ENCODE assay signal across 9 cellular contexts in the genomic region with DNA sequence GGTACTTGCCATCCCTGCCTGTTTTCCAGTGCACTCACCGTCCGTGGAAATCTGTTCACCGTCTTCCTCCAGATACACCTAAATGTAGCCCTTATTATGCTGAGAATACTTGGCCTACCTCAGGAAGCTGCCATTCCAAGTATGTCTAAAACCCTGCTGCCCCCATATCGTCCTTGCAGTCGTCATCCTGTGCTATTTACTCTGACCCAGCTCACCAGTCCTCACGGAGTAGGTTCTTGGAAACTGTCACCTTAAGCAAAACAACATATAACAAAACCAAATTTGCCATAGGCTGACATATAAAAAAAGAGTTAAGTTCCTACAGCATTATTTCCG. TPM values are rescaled to one million over a fixed set of nuclear protein-coding genes. Genes with fewer than 3 reads are reported as not detected.
DNase-seq lines count a peak whose midpoint lies in the region; ATAC-seq, FAIRE-seq and TF ChIP-seq lines count a peak whose summit lies in the region.
"Had no signal": no experiment of that assay in that cellular context is flagged by ENCODE, and none has a peak within 500 bp of the region (broad histone marks: within the 10 kb centered on the region; RNA-seq: fewer than 3 reads in every experiment).

No MANE protein-coding gene starts in this region.

- H3K4me1 Mint-ChIP-seq in naive thymus-derived CD4-positive, alpha-beta T cell: peaks cover 19 to 34% (median 29%) of the 10 kb centered on the region in 7 donors

- H3K27me3 ChIP-seq in BLaER1 (peaks cover 23% of the 10 kb centered on the region), HUES48 (ENCODE audit: control insufficient read depth, insufficient read depth, low read length) (peaks cover 9% of the 10 kb centered on the region), GM12878 (replicated peaks in 1 of 2; ENCODE audit: control insufficient read depth in 2 of 2, insufficient read depth in 2 of 2, low read length in 1 of 2) (no peaks in the 10 kb centered on the region), colonic mucosa (no peaks in the 10 kb centered on the region)
- no peaks in the 10 kb centered on the region for H3K27me3 ChIP-seq in naive thymus-derived CD4-positive, alpha-beta T cell (ENCODE audit: control insufficient read depth in 2 of 2, insufficient read depth in 2 of 2, low read length in 2 of 2)

- H3K4me1 ChIP-seq in BLaER1: peaks cover 25% of the 10 kb centered on the region
- H3K4me1 ChIP-seq in HUES48 (ENCODE audit: control insufficient read depth, insufficient read depth, low read length): peaks cover 34% of the 10 kb centered on the region
- H3K4me1 ChIP-seq in GM12878 (ENCODE audit: control insufficient read depth, insufficient read depth, low read length): peaks cover 7% of the 10 kb centered on the region
- H3K4me1 ChIP-seq in naive thymus-derived CD4-positive, alpha-beta T cell (ENCODE audit: control insufficient read depth in 2 of 2, insufficient read depth in 2 of 2, low read length in 2 of 2): peaks cover 12 to 17% of the 10 kb centered on the region in 2 donors
- H3K4me1 ChIP-seq in colonic mucosa: peaks cover 6% of the 10 kb centered on the region

- SMC1A ChIA-PET in GM12878 (lab: Charles Lee; ENCODE audit: uncharacterized antibody, unreplicated experiment): interaction anchor here (1.0 to 7.6 kb wide), 4 partner anchors 24 to 111 kb away, joined by 3 to 72 read pairs (median 4); no protein-coding TSS in a partner anchor

- WGBS in GM12878 (ENCODE audit: insufficient coverage, insufficient replicate concordance, low lambda C conversion rate, missing lambda C conversion rate): 18% methylated on average over 7 of the region's 7 CpGs

- peaks cover 0 to 6% (median 0%) of the 10 kb centered on the region in 5 donors for H3K27me3 Mint-ChIP-seq in naive thymus-derived CD4-positive, alpha-beta T cell

- H3K27ac ChIP-seq in BLaER1 (no peak overlapping the region), HUES48 (ENCODE audit: low read depth, low read length) (no peak overlapping the region), GM12878 (ENCODE audit: control insufficient read depth, insufficient read depth) (no peak overlapping the region), colonic mucosa (no peak overlapping the region)
- H3K27ac ChIP-seq in naive thymus-derived CD4-positive, alpha-beta T cell (ENCODE audit: low read depth, low read length): peak overlapping the region; percentile 77

- BruUV-seq in GM12878 (replicated peaks; lab: Mats Ljungman, UMichigan): no TSS peak

- H3K4me3 Mint-ChIP-seq in naive thymus-derived CD4-positive, alpha-beta T cell: peak overlapping the region; percentile 74 to 94 (median 84)

- H3K4me2 ChIP-seq in BLaER1 (peak overlapping the region; percentile 99), GM12878 (ENCODE audit: control insufficient read depth, insufficient read depth) (peak overlapping the region; percentile 96)

- H2AFZ ChIP-seq in GM12878 (ENCODE audit: control insufficient read depth, low read depth, low read length): no peak overlapping the region

- CTCF ChIA-PET in GM12878 (lab: Yijun Ruan, JAX): interaction anchor here (1.2 kb wide), 1 partner anchor 244 kb away, joined by 3 read pairs; no protein-coding TSS in a partner anchor
- CTCF ChIA-PET in naive thymus-derived CD4-positive, alpha-beta T cell (lab: Charles Lee): interaction anchor here (1.2 kb wide), 1 partner anchor 60 kb away, joined by 4 read pairs; no protein-coding TSS in a partner anchor

- TF ChIP-seq POLR2A in GM12878 (IDR thresholded peaks at IDR 0.05; ENCODE audit: low read depth, low read length): no peak

- POLR2A ChIA-PET in GM12878 (lab: Charles Lee): interaction anchor here (0.5 kb wide), 1 partner anchor 712 kb away, joined by 3 read pairs; no protein-coding TSS in a partner anchor
- POLR2A ChIA-PET in naive thymus-derived CD4-positive, alpha-beta T cell (lab: Charles Lee): interaction anchor here (1.0 to 4.9 kb wide), 7 partner anchors 19 to 98 kb away, joined by 3 to 71 read pairs (median 4); no protein-coding TSS in a partner anchor

- TF ChIP-seq CTCF in GM12878 (IDR thresholded peaks at IDR 0.05 in 2 of 3, conservative IDR thresholded peaks at IDR 0.05 in 1 of 3; ENCODE audit: control insufficient read depth in 2 of 3, extremely low read depth in 1 of 3, insufficient read depth in 1 of 3, low read depth in 3 of 3, low read length in 3 of 3) (no peak), colonic mucosa (IDR thresholded peaks at IDR 0.05) (no peak)

- in situ Hi-C loops in GM12878 (cut with MboI): no loop called here

- no peaks in the 10 kb centered on the region for H3K9me3 Mint-ChIP-seq in naive thymus-derived CD4-positive, alpha-beta T cell

- H3K9me3 ChIP-seq in BLaER1: no peaks in the 10 kb centered on the region
- H3K9me3 ChIP-seq in HUES48 (ENCODE audit: control insufficient read depth, insufficient read depth, low read length): no peaks in the 10 kb centered on the region
- no peaks in the 10 kb centered on the region for H3K9me3 ChIP-seq in GM12878 (replicated peaks; ENCODE audit: control insufficient read depth, insufficient read depth, low read length)
- H3K9me3 ChIP-seq in naive thymus-derived CD4-positive, alpha-beta T cell (ENCODE audit: control insufficient read depth in 2 of 3, low read length in 3 of 3): no peaks in the 10 kb centered on the region
- no peaks in the 10 kb centered on the region for H3K9me3 ChIP-seq in colonic mucosa

- DNase-seq in GM12878 (ENCODE audit: low read depth, low spot score) (no peak), cerebellar cortex (ENCODE audit: low spot score) (no peak), mesenteric fat pad (ENCODE audit: low spot score) (no peak), colonic mucosa (no peak)
- no peak for DNase-seq in naive thymus-derived CD4-positive, alpha-beta T cell

- no peak overlapping the region for H3K9ac ChIP-seq in BLaER1
- H3K9ac ChIP-seq in HUES48 (ENCODE audit: low read depth, low read length): no peak overlapping the region
- H3K9ac ChIP-seq in GM12878 (ENCODE audit: control insufficient read depth, insufficient read depth, low read length): no peak overlapping the region
- H3K9ac ChIP-seq in colonic mucosa (ENCODE audit: low read depth in 2 of 2, low read length in 2 of 2): peak overlapping the region in 1 of 2 donors; percentile 85

- H3K36me3 ChIP-seq in BLaER1: no peaks in the 10 kb centered on the region
- no peaks in the 10 kb centered on the region for H3K36me3 ChIP-seq in HUES48 (ENCODE audit: control insufficient read depth, insufficient read depth, low read length)
- H3K36me3 ChIP-seq in GM12878 (ENCODE audit: control insufficient read depth in 2 of 2, insufficient read depth in 2 of 2, low read length in 1 of 2): no peaks in the 10 kb centered on the region
- peaks cover 0 to 5% (median 0%) of the 10 kb centered on the region in 3 experiments for H3K36me3 ChIP-seq in naive thymus-derived CD4-positive, alpha-beta T cell (ENCODE audit: control insufficient read depth in 2 of 3, insufficient read depth in 3 of 3, low read length in 3 of 3)
- no peaks in the 10 kb centered on the region for H3K36me3 ChIP-seq in colonic mucosa

- RAD21 ChIA-PET in GM12878 (lab: Charles Lee; ENCODE audit: unreplicated experiment): no interaction called here

- FAIRE-seq in GM12878 (lab: Jason Lieb, UNC): no peak
- FAIRE-seq: colon had no signal

- H3K4me3 ChIP-seq in BLaER1: peak overlapping the region; percentile 91; the same call in 1 of the 2 replicates
- H3K4me3 ChIP-seq in HUES48 (ENCODE audit: low read depth, low read length): peak overlapping the region; percentile 98; the same call in 1 of the 2 replicates
- H3K4me3 ChIP-seq in GM12878: peak overlapping the region; percentile 72; the same call in 1 of the 2 replicates
- peak overlapping the region; percentile 63 for H3K4me3 ChIP-seq in naive thymus-derived CD4-positive, alpha-beta T cell (ENCODE audit: low read length)
- no peak overlapping the region for H3K4me3 ChIP-seq in colonic mucosa

- H3K27ac Mint-ChIP-seq in naive thymus-derived CD4-positive, alpha-beta T cell: peak overlapping the region; percentile 81 to 92 (median 88)

- intact Hi-C loops in GM12878 (cut with micrococcal nuclease; ENCODE audit: unreplicated experiment) (loop anchor here (10.0 kb wide), 1 partner anchor 400 kb away; the partner anchor contains the start of gene COMMD3), colonic mucosa (cut with DNase I) (loop anchor here (10.0 kb wide), 1 partner anchor 710 kb away; the partner anchor contains the start of gene DNAJC1)
- intact Hi-C loops in naive thymus-derived CD4-positive, alpha-beta T cell (cut with micrococcal nuclease): loop anchor here (2.0 to 10.0 kb wide), 8 partner anchors 14 to 1180 kb away; partner anchors contain the start of genes BMI1 (in 1 of the 2), DNAJC1 (in 1 of the 2), MLLT10 (in 1 of the 2) and OTUD1 (in 1 of the 2)

- TF ChIP-seq RAD21 in GM12878 (IDR thresholded peaks at IDR 0.05; ENCODE audit: insufficient read depth, low read depth, low read length): no peak

- H3K79me2 ChIP-seq in GM12878 (ENCODE audit: control insufficient read depth, insufficient read depth, low read length): peaks cover 43% of the 10 kb centered on the region

- peaks cover 37% of the 10 kb centered on the region for H4K20me1 ChIP-seq in BLaER1
- H4K20me1 ChIP-seq in GM12878 (ENCODE audit: control insufficient read depth, insufficient read depth): no peaks in the 10 kb centered on the region

- peaks cover 0 to 8% (median 3%) of the 10 kb centered on the region in 5 donors for H3K36me3 Mint-ChIP-seq in naive thymus-derived CD4-positive, alpha-beta T cell

- no peak for ATAC-seq in GM12878
- no peak for ATAC-seq in naive thymus-derived CD4-positive, alpha-beta T cell
- ATAC-seq in HG03521 (IDR thresholded peaks at IDR 0.05; ENCODE audit: unreplicated experiment): no peak

- no peak for TF ChIP-seq EP300 in GM12878 (IDR thresholded peaks at IDR 0.05; ENCODE audit: borderline replicate concordance in 1 of 2, control insufficient read depth in 1 of 2, low read depth in 2 of 2, low read length in 2 of 2)

RNA-seq across cellular contexts. Expression of gene PIP4K2A, which starts 0.9 kb away (rescaled TPM):
- 75.2 and 80.8 TPM in 2 replicates for total RNA-seq in GM12878 (2013; cell fraction: nucleolus; rRNA removed)
- total RNA-seq in GM12878 (2014; rRNA removed) (66.1 and 76.6 TPM in 2 replicates), GM12878 (2014; rRNA removed; fragmentation: Illumina TruSeq; extraction: Trizol) (138 and 139 TPM in 2 replicates), GM12878 (2021) (107 and 110 TPM in 2 replicates), mesenteric fat pad (49.6 TPM), colonic mucosa (10 to 100 TPM; 12.1 to 14.9 TPM)
- 65.1 TPM for polyA plus RNA-seq in GM12878 (2011; ENCODE audit: low read depth)
- polyA plus RNA-seq in GM12878 (2011; rRNA removed) (74.2 and 111 TPM in 2 replicates), GM12878 (2014; fragmentation: Illumina TruSeq; extraction: Trizol) (120 and 188 TPM in 2 replicates), GM12878 (2014; fragmentation: Nextera tagmentation; extraction: Ambion mirVana) (100 to 1,000 TPM in 1 of 2 experiments, 10 to 100 TPM in 1; 54.3 to 103 TPM), GM12878 (2014; rRNA removed) (63.4 and 82.4 TPM in 2 replicates), GM12878 (2016; fragmentation: Nextera tagmentation; extraction: Ambion mirVana) (10 to 100 TPM; 84.1 to 84.8 TPM)
- polyA plus RNA-seq in GM12878 (2011; cell fraction: cytosol; rRNA removed): 37.6 and 45.3 TPM in 2 replicates
- 30.4 and 31.2 TPM in 2 replicates for polyA plus RNA-seq in GM12878 (2011; cell fraction: nucleus; rRNA removed)
- polyA plus RNA-seq in GM12878 (2012): 50.1 and 66.8 TPM in 2 replicates
- polyA minus RNA-seq in GM12878 (2011; rRNA and poly(A)+ RNA removed): 81.0 and 112 TPM in 2 replicates
- polyA minus RNA-seq in GM12878 (2011; cell fraction: cytosol; rRNA and poly(A)+ RNA removed): 36.2 and 39.6 TPM in 2 replicates
- polyA minus RNA-seq in GM12878 (2011; cell fraction: nucleus; rRNA and poly(A)+ RNA removed): 36.8 and 50.8 TPM in 2 replicates
- 100 to 1,000 TPM; 110 to 152 (median 140) TPM for total RNA-seq in naive thymus-derived CD4-positive, alpha-beta T cell
- 10 to 100 TPM; 40.9 to 43.5 TPM for polyA plus RNA-seq in naive thymus-derived CD4-positive, alpha-beta T cell
